ENCODE assay signal across 9 cellular contexts in genomic region chr6:31727717-31728671, GRCh38. TPM values are rescaled to one million over a fixed set of nuclear protein-coding genes. Genes with fewer than 3 reads are reported as not detected.
DNase-seq lines count a peak whose midpoint lies in the region; ATAC-seq and TF ChIP-seq lines count a peak whose summit lies in the region.
"Had no signal": no experiment of that assay in that cellular context is flagged by ENCODE, and none has a peak within 500 bp of the region (broad histone marks: within the 10 kb centered on the region; RNA-seq: fewer than 3 reads in every experiment).

No MANE protein-coding gene starts in this region.

- TF ChIP-seq CTCF in GM06990 (IDR thresholded peaks at IDR 0.05; ENCODE audit: insufficient read depth, low read length, poor library complexity, severe bottlenecking) (no peak), OCI-LY1 (IDR thresholded peaks at IDR 0.05; ENCODE audit: low read length) (no peak), esophagus muscularis mucosa (IDR thresholded peaks at IDR 0.05) (no peak), lower leg skin (IDR thresholded peaks at IDR 0.05) (no peak)

- no peak overlapping the region for H2AFZ ChIP-seq in OCI-LY1 (ENCODE audit: low read length)

- H3K27ac ChIP-seq in OCI-LY1 (ENCODE audit: low read depth, low read length, poor library complexity, severe bottlenecking): peak overlapping the region; percentile 93
- H3K27ac ChIP-seq in esophagus muscularis mucosa (replicated peaks in 1 of 4): peak overlapping the region; percentile 93 to 99 (median 97)
- H3K27ac ChIP-seq in rectal smooth muscle tissue (ENCODE audit: low read depth, low read length): peak overlapping the region; percentile 97

- H3K9me3 ChIP-seq in OCI-LY1 (ENCODE audit: low read length): no peaks in the 10 kb centered on the region
- H3K9me3 ChIP-seq in esophagus muscularis mucosa: no peaks in the 10 kb centered on the region

- H3K36me3 ChIP-seq in GM06990 (ENCODE audit: control insufficient read depth, insufficient read depth, low read length) (peaks cover 4% of the 10 kb centered on the region; the same call in 1 of the 2 replicates), OCI-LY1 (ENCODE audit: insufficient read depth, low read length) (peaks cover 30% of the 10 kb centered on the region), esophagus muscularis mucosa (peaks cover 37 to 64% (median 52%) of the 10 kb centered on the region in 4 donors), rectal smooth muscle tissue (ENCODE audit: control insufficient read depth, insufficient read depth, low read length) (peaks cover 29% of the 10 kb centered on the region)

- H3K4me1 ChIP-seq in OCI-LY1 (ENCODE audit: insufficient read depth, low read length, severe bottlenecking) (peaks cover 35% of the 10 kb centered on the region), esophagus muscularis mucosa (peaks cover 21 to 44% (median 40%) of the 10 kb centered on the region in 4 donors), rectal smooth muscle tissue (ENCODE audit: control insufficient read depth, insufficient read depth, low read length) (peaks cover 6% of the 10 kb centered on the region)

- no peaks in the 10 kb centered on the region for H3K79me2 ChIP-seq in OCI-LY1 (ENCODE audit: insufficient read depth, low read length)

- TF ChIP-seq POLR2A in esophagus muscularis mucosa (IDR thresholded peaks at IDR 0.05; ENCODE audit: low read depth): no peak
- no peak for TF ChIP-seq POLR2A in lower leg skin (IDR thresholded peaks at IDR 0.05)

- 70% methylated on average over 41 of the region's 41 CpGs for WGBS in esophagus muscularis mucosa
- 70 to 72% methylated on average over 41 of the region's 41 CpGs for WGBS in lower leg skin, 2 donors

- TF ChIP-seq EP300 in esophagus muscularis mucosa (IDR thresholded peaks at IDR 0.05): no peak

- H3K27me3 ChIP-seq in GM06990 (replicated peaks; ENCODE audit: control insufficient read depth, insufficient read depth, low read length) (no peaks in the 10 kb centered on the region), OCI-LY1 (ENCODE audit: insufficient read depth, low read length) (no peaks in the 10 kb centered on the region), esophagus muscularis mucosa (no peaks in the 10 kb centered on the region), rectal smooth muscle tissue (ENCODE audit: control insufficient read depth, insufficient read depth, low read length) (no peaks in the 10 kb centered on the region)

- ATAC-seq in GM18873 (IDR thresholded peaks at IDR 0.05; ENCODE audit: low FRiP score, unreplicated experiment) (no peak), HG03135 (IDR thresholded peaks at IDR 0.05; ENCODE audit: unreplicated experiment) (no peak)

- DNase-seq in GM06990 (ENCODE audit: extremely low read depth, insufficient read length): peak; percentile 69
- no peak for DNase-seq in esophagus muscularis mucosa (ENCODE audit: extremely low spot score)
- DNase-seq in lower leg skin (ENCODE audit: low spot score in 2 of 2): no peak
- no peak for DNase-seq in amniotic stem cell (lab: John Stamatoyannopoulos, UW)

- H3K4me3 ChIP-seq in GM06990 (replicated peaks; ENCODE audit: low read depth, low read length) (no peak overlapping the region), OCI-LY1 (ENCODE audit: low read depth, low read length, poor library complexity, severe bottlenecking) (peak overlapping the region; percentile 7), esophagus muscularis mucosa (peak overlapping the region; percentile 69 to 98 (median 94)), rectal smooth muscle tissue (ENCODE audit: low read length) (peak overlapping the region; percentile 82), lower leg skin (ENCODE audit: low read depth, poor library complexity, severe bottlenecking) (no peak overlapping the region)

- no peaks in the 10 kb centered on the region for H4K20me1 ChIP-seq in OCI-LY1 (ENCODE audit: insufficient read depth, low read length)

- H3K4me2 ChIP-seq in OCI-LY1 (ENCODE audit: low read length): peak overlapping the region; percentile 42; the same call in 1 of the 2 replicates

- H3K9ac ChIP-seq in OCI-LY1 (ENCODE audit: low read length): peak overlapping the region; percentile 33; the same call in 1 of the 2 replicates
- H3K9ac ChIP-seq in rectal smooth muscle tissue (ENCODE audit: low read length): peak overlapping the region; percentile 76

- peaks cover 13% of the 10 kb centered on the region for H3F3A ChIP-seq in OCI-LY1 (ENCODE audit: insufficient read depth, low read length)

- H3K9me2 ChIP-seq in OCI-LY1 (ENCODE audit: low read depth, low read length): no peaks in the 10 kb centered on the region

- intact Hi-C loops in esophagus muscularis mucosa (cut with DNase I): loop anchor here (5.0 kb wide), 1 partner anchor 39 kb away; no protein-coding TSS in a partner anchor
- intact Hi-C loops in lower leg skin (cut with DNase I; ENCODE audit: low total_unique reads): no loop called here

RNA-seq across cellular contexts. Expression of gene DDAH2, which starts 1.1 kb away (rescaled TPM):
- total RNA-seq in esophagus muscularis mucosa (100 to 1,000 TPM in 2 of 4 donors, 10 to 100 TPM in 2; 78.1 to 119 (median 100) TPM), lower leg skin (100 to 1,000 TPM in 3 of 4 donors, 10 to 100 TPM in 1; 65.7 to 124 (median 106) TPM)

RNA-seq across cellular contexts. Expression of gene MPIG6B, which starts 4.8 kb away (rescaled TPM):
- total RNA-seq in esophagus muscularis mucosa (not detected), lower leg skin (10 to 100 TPM in 1 of 4 donors, 1 to 10 TPM in 3; 6.0 to 10.5 (median 7.9) TPM)
- total RNA-seq: RPMI7951 had no signal

RNA-seq across cellular contexts. Expression of gene LY6G6C, which starts 6.4 kb away (rescaled TPM):
- total RNA-seq in esophagus muscularis mucosa (not detected), lower leg skin (100 to 1,000 TPM; 189 to 513 (median 237) TPM)
- total RNA-seq: RPMI7951 had no signal

RNA-seq across cellular contexts. Expression of gene CLIC1, which starts 8.3 kb away (rescaled TPM):
- total RNA-seq in esophagus muscularis mucosa: 100 to 1,000 TPM; 208 to 379 (median 290) TPM
- total RNA-seq in lower leg skin: 100 to 1,000 TPM; 293 to 430 (median 393) TPM

RNA-seq across cellular contexts. Expression of gene MSH5, which starts 11.8 kb away (rescaled TPM):
- 1 to 10 TPM; 4.0 to 6.4 (median 4.5) TPM for total RNA-seq in esophagus muscularis mucosa
- 10 to 100 TPM in 3 of 4 donors, 1 to 10 TPM in 1; 7.8 to 13.8 (median 11.4) TPM for total RNA-seq in lower leg skin

Comparison
In these comparisons a context has a peak if more than half of its experiments do, and no peak if none do; other contexts are left out.
1. H3K4me3 ChIP-seq: peak in OCI-LY1 (single experiment), esophagus muscularis mucosa (4 of 4) and rectal smooth muscle tissue (single experiment); none in GM06990 (single experiment) and lower leg skin (single experiment).
2. RNA of gene MPIG6B, which starts 4.8 kb away (total RNA-seq): 6.0 to 10.5 TPM in lower leg skin; not detected in esophagus muscularis mucosa; every median in the first group is over 4 times any median in the second.
3. RNA of gene LY6G6C, which starts 6.4 kb away (total RNA-seq): 189 to 513 TPM in lower leg skin; not detected in esophagus muscularis mucosa; every median in the first group is over 100 times any median in the second.
4. Peak in every context shown above with its lines, with median percentiles within 50 percentile points of each other: H3K27ac ChIP-seq.